In the genomic region with DNA sequence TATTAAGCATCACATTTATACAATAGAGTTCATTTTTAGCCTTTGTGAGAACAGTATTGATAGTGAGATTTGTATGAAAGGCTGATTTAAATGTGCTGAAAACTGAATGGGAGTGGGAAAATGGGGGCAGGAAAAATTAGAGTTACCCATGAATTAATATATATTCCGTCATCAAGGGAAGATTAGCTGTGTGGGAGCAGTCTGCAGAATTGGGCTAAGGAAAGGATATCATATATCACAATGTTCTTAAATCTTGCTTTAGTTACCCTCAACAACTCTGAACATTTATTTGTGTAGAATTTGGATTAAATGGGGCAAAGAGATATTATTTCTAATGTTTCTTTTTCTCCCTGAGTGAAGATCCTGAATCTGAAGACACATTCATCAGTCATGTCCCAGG, we compare ENCODE assay signal across 31 cellular contexts. TPM values are rescaled to one million over a fixed set of nuclear protein-coding genes. Genes with fewer than 3 reads are reported as not detected.
"Had no signal": no experiment of that assay in that cellular context is flagged by ENCODE, and none has a peak within 500 bp of the region (broad histone marks: within the 10 kb centered on the region; RNA-seq: fewer than 3 reads in every experiment).

Gene OR51Q1, plus strand, starts transcription at position 301 of the 400 bp plus-strand sequence. Its CDS starts 90 bp downstream, at position 391.

- H3K9me3 ChIP-seq: esophagus squamous epithelium, gastrocnemius medialis, heart right ventricle, left lung, lower lobe of right lung had no signal

- ATAC-seq: effector memory CD8-positive, alpha-beta T cell; esophagus mucosa; gastrocnemius medialis; heart right ventricle; left cardiac atrium; left lung; left ventricle myocardium superior; lower lobe of right lung had no signal

- H3K4me1 ChIP-seq: esophagus squamous epithelium, gastrocnemius medialis, heart right ventricle, left lung, lower lobe of right lung had no signal

- FAIRE-seq: colon, endometrium, islet of Langerhans, keratinocyte had no signal

- H3K27me3 ChIP-seq: esophagus squamous epithelium, gastrocnemius medialis, heart right ventricle, left lung had no signal

- H3K4me3 ChIP-seq: esophagus squamous epithelium, gastrocnemius medialis, heart right ventricle, left lung, lower lobe of right lung had no signal

- DNase-seq: cortex of kidney; effector CD8-positive, alpha-beta T cell; effector memory CD8-positive, alpha-beta T cell; endodermal cell; erythroblast; esophagus squamous epithelium; foreskin fibroblast; foreskin melanocyte; gastrocnemius medialis; glutamatergic neuron; heart right ventricle; hippocampal formation; left cardiac atrium; left lung; left ventricle myocardium superior; lower lobe of right lung; mesenchymal stem cell; midbrain had no signal

- H3K27ac ChIP-seq: epithelial cell of prostate, esophagus squamous epithelium, gastrocnemius medialis, heart right ventricle, left lung, lower lobe of right lung had no signal

- H3K36me3 ChIP-seq: esophagus squamous epithelium, gastrocnemius medialis, heart right ventricle, left lung, lower lobe of right lung had no signal

RNA-seq across cellular contexts. Expression of gene OR51Q1, which starts in this region (rescaled TPM):
- total RNA-seq: dermis microvascular lymphatic vessel endothelial cell, esophagus mucosa, esophagus squamous epithelium, gastrocnemius medialis, glomerular endothelial cell, heart right ventricle, kidney epithelial cell, left cardiac atrium, left lung, left ventricle myocardium superior, lower leg skin, lower lobe of right lung, lung microvascular endothelial cell, mononuclear cell, mucosa of gallbladder had no signal
- polyA plus RNA-seq: heart right ventricle, keratinocyte had no signal
